ENCODE assay signal across 9 cellular contexts in the genomic region with DNA sequence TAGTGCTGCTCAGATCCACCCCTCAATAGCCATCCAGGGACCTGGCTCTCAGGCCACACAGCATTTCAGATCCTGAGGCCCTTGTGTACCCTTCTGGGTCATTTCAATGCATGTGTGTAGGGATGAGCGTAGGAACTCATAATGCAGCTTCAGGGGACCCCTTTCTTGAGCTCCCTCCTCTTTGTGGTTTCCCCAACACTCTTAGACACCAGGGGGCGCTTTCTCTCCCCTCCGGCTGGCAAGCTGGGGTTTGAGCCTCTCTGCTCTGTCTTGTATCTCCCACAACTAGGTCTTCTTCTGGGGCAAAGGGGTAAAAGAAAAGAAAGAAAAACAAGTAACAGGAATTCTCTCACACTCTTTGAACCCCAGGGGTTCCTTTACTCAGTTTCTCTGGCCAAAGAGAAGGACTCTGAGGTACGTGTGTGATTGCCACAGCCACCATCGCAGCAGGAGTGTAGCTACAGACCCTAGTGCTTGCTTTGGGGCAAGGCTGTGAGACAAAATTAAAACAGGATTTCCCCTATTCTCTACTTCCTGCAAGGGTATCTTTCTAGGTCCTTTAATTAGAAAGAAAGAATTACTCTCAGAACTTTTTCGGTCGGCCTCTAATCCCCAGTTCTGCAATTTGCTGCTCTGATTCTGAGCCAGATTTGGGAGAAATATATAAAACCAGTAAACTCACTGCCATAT. TPM values are rescaled to one million over a fixed set of nuclear protein-coding genes. Genes with fewer than 3 reads are reported as not detected.
DNase-seq lines count a peak whose midpoint lies in the region; ATAC-seq and TF ChIP-seq lines count a peak whose summit lies in the region.
"Had no signal": no experiment of that assay in that cellular context is flagged by ENCODE, and none has a peak within 500 bp of the region (broad histone marks: within the 10 kb centered on the region; RNA-seq: fewer than 3 reads in every experiment).

No MANE protein-coding gene starts in this region.

- H3K36me3 Mint-ChIP-seq in MCF 10A (ENCODE audit: insufficient read depth, unreplicated experiment): peaks cover 14% of the 10 kb centered on the region
- H3K36me3 Mint-ChIP-seq: CD8-positive, alpha-beta memory T cell had no signal

- TF ChIP-seq CTCF in MCF 10A (IDR thresholded peaks at IDR 0.05; ENCODE audit: unreplicated experiment): peak; percentile 82

- H3K9me3 Mint-ChIP-seq in MCF 10A (ENCODE audit: unreplicated experiment): no peaks in the 10 kb centered on the region
- H3K9me3 Mint-ChIP-seq: CD8-positive, alpha-beta memory T cell had no signal

- ATAC-seq in GM21528 (IDR thresholded peaks at IDR 0.05; ENCODE audit: low FRiP score, unreplicated experiment): peak; percentile 88
- peak; percentile 69 for ATAC-seq in left colon

- no TSS peak for BruUV-seq in MCF 10A (replicated peaks; lab: Mats Ljungman, UMichigan)

- intact Hi-C loops in MCF 10A (cut with micrococcal nuclease): loop anchor here (1.0 kb wide), 2 partner anchors 95 to 182 kb away; no protein-coding TSS in a partner anchor
- intact Hi-C loops in left colon (cut with DNase I, micrococcal nuclease): loop anchor here in 1 of 2 donors (2.0 kb wide), 1 partner anchor 94 kb away; no protein-coding TSS in a partner anchor

- POLR2A ChIA-PET in MCF 10A (lab: Yijun Ruan, JAX): interaction anchor here (0.7 to 3.5 kb wide), 5 partner anchors 14 to 139 kb away, joined by 3 to 14 read pairs (median 4); no protein-coding TSS in a partner anchor

- H3K27ac Mint-ChIP-seq in MCF 10A (ENCODE audit: low read depth, unreplicated experiment): no peak overlapping the region
- H3K27ac Mint-ChIP-seq: CD8-positive, alpha-beta memory T cell had no signal

- no peak overlapping the region for H3K4me3 Mint-ChIP-seq in MCF 10A (ENCODE audit: unreplicated experiment)
- H3K4me3 Mint-ChIP-seq: CD8-positive, alpha-beta memory T cell had no signal

- H3K27me3 Mint-ChIP-seq in MCF 10A (ENCODE audit: insufficient read depth, unreplicated experiment): no peaks in the 10 kb centered on the region

- CTCF ChIA-PET in MCF 10A (lab: Yijun Ruan, JAX): interaction anchor here (0.5 to 3.5 kb wide), 37 partner anchors 13 to 601 kb away, joined by 3 to 54 read pairs (median 4); no protein-coding TSS in a partner anchor

- peaks cover 4% of the 10 kb centered on the region for H3K4me1 Mint-ChIP-seq in MCF 10A (ENCODE audit: insufficient read depth, unreplicated experiment)
- H3K4me1 Mint-ChIP-seq: CD8-positive, alpha-beta memory T cell had no signal

- DNase-seq in DMS53 (lab: John Stamatoyannopoulos, UW): peak; percentile 55
- no peak for DNase-seq in DMS53 treated with DMSO at 0.1 percent for 48 hours (lab: John Stamatoyannopoulos, UW; ENCODE audit: unreplicated experiment)
- peak; percentile 58 for DNase-seq in HuH-7 (ENCODE audit: low spot score)
- peak; percentile 35 for DNase-seq in SKM-1 (lab: John Stamatoyannopoulos, UW; ENCODE audit: unreplicated experiment)
- DNase-seq in MCF 10A (ENCODE audit: unreplicated experiment): peak; percentile 65
- DNase-seq in left colon: peak; percentile 39 to 81
- peak; percentile 4 for DNase-seq in stimulated activated CD8-positive, alpha-beta memory T cell treated with anti-CD3 and anti-CD28 coated beads, Interleukin-15, amount 100 ng/mL, for 1 hour (ENCODE audit: low read depth)

RNA-seq across cellular contexts. Expression of gene CABYR, which starts 38.0 kb away (rescaled TPM):
- total RNA-seq in MCF 10A (2022) (3.0 TPM in 2 replicates), left colon (under 1 TPM; 0.47 to 0.79 TPM)
